Comparison of ENCODE assay signal across 9 cellular contexts in genomic region chr1:205456868-205457724, GRCh38. TPM values are rescaled to one million over a fixed set of nuclear protein-coding genes. Genes with fewer than 3 reads are reported as not detected.
DNase-seq lines count a peak whose midpoint lies in the region; ATAC-seq and TF ChIP-seq lines count a peak whose summit lies in the region.
"Had no signal": no experiment of that assay in that cellular context is flagged by ENCODE, and none has a peak within 500 bp of the region (broad histone marks: within the 10 kb centered on the region; RNA-seq: fewer than 3 reads in every experiment).

No MANE protein-coding gene starts in this region.

- H3K9me3 Mint-ChIP-seq in Calu3 (ENCODE audit: low read depth, unreplicated experiment) = no peaks in the 10 kb centered on the region
- no peaks in the 10 kb centered on the region for H3K9me3 Mint-ChIP-seq in activated naive CD8-positive, alpha-beta T cell treated with anti-CD3 and anti-CD28 coated beads for 36 hours
- H3K9me3 Mint-ChIP-seq in naive thymus-derived CD4-positive, alpha-beta T cell = peaks cover 0 to 2% (median 0%) of the 10 kb centered on the region in 11 donors

- H3K4me3 Mint-ChIP-seq in Calu3 (ENCODE audit: low read depth, unreplicated experiment) = peak overlapping the region; percentile 7
- H3K4me3 Mint-ChIP-seq in activated naive CD8-positive, alpha-beta T cell treated with anti-CD3 and anti-CD28 coated beads for 36 hours = no peak overlapping the region
- peak overlapping the region; percentile 26 to 88 (median 78) for H3K4me3 Mint-ChIP-seq in naive thymus-derived CD4-positive, alpha-beta T cell

- H3K27ac ChIP-seq in naive thymus-derived CD4-positive, alpha-beta T cell (ENCODE audit: low read depth, low read length) = no peak overlapping the region
- H3K27ac ChIP-seq in sigmoid colon = no peak overlapping the region
- H3K27ac ChIP-seq: SJSA1 had no signal

- WGBS in sigmoid colon, 2 donors = 2% methylated on average over 72 to 73 of the region's 74 CpGs

- no peak for TF ChIP-seq POLR2A in sigmoid colon (IDR thresholded peaks at IDR 0.05)

- no peak overlapping the region for H3K27ac Mint-ChIP-seq in Calu3 (ENCODE audit: unreplicated experiment)
- H3K27ac Mint-ChIP-seq in activated naive CD8-positive, alpha-beta T cell treated with anti-CD3 and anti-CD28 coated beads for 36 hours = no peak overlapping the region
- no peak overlapping the region for H3K27ac Mint-ChIP-seq in naive thymus-derived CD4-positive, alpha-beta T cell

- intact Hi-C loops in Calu3 (cut with micrococcal nuclease; ENCODE audit: unreplicated experiment) (no loop called here), sigmoid colon (cut with DNase I) (no loop called here)
- intact Hi-C loops in naive thymus-derived CD4-positive, alpha-beta T cell (cut with micrococcal nuclease) = no loop called here

- POLR2A ChIA-PET in naive thymus-derived CD4-positive, alpha-beta T cell (lab: Charles Lee) = interaction anchor here (0.6 kb wide), 1 partner anchor 35 kb away, joined by 3 read pairs; no protein-coding TSS in a partner anchor

- H3K4me3 ChIP-seq in naive thymus-derived CD4-positive, alpha-beta T cell (ENCODE audit: low read length) = peak overlapping the region; percentile 47
- H3K4me3 ChIP-seq in sigmoid colon = peak overlapping the region in 2 of 4 donors; percentile 12 to 26
- H3K4me3 ChIP-seq: SJSA1 had no signal

- H3K27me3 ChIP-seq in naive thymus-derived CD4-positive, alpha-beta T cell (ENCODE audit: control insufficient read depth in 2 of 2, insufficient read depth in 2 of 2, low read length in 2 of 2) = peaks cover 17 to 29% of the 10 kb centered on the region in 2 donors
- H3K27me3 ChIP-seq in sigmoid colon = peaks cover 50 to 84% (median 66%) of the 10 kb centered on the region in 3 donors

- no peak for TF ChIP-seq EP300 in sigmoid colon (IDR thresholded peaks at IDR 0.05)

- BruUV-seq in Calu3 (replicated peaks; lab: Mats Ljungman, UMichigan) = no TSS peak

- peaks cover 13% of the 10 kb centered on the region for H3K36me3 Mint-ChIP-seq in Calu3 (ENCODE audit: insufficient read depth, unreplicated experiment)
- no peaks in the 10 kb centered on the region for H3K36me3 Mint-ChIP-seq in activated naive CD8-positive, alpha-beta T cell treated with anti-CD3 and anti-CD28 coated beads for 36 hours
- H3K36me3 Mint-ChIP-seq in naive thymus-derived CD4-positive, alpha-beta T cell = peaks cover 0 to 3% (median 0%) of the 10 kb centered on the region in 5 donors

- H3K4me1 Mint-ChIP-seq in Calu3 (ENCODE audit: low read depth, unreplicated experiment) = peaks cover 17% of the 10 kb centered on the region
- H3K4me1 Mint-ChIP-seq in activated naive CD8-positive, alpha-beta T cell treated with anti-CD3 and anti-CD28 coated beads for 36 hours = peaks cover 7% of the 10 kb centered on the region
- peaks cover 6 to 20% (median 16%) of the 10 kb centered on the region in 7 donors for H3K4me1 Mint-ChIP-seq in naive thymus-derived CD4-positive, alpha-beta T cell

- peaks cover 81% of the 10 kb centered on the region for H3K27me3 Mint-ChIP-seq in Calu3 (ENCODE audit: unreplicated experiment)
- H3K27me3 Mint-ChIP-seq in activated naive CD8-positive, alpha-beta T cell treated with anti-CD3 and anti-CD28 coated beads for 36 hours = peaks cover 85% of the 10 kb centered on the region
- H3K27me3 Mint-ChIP-seq in naive thymus-derived CD4-positive, alpha-beta T cell = peaks cover 68 to 79% (median 75%) of the 10 kb centered on the region in 5 donors

- no peaks in the 10 kb centered on the region for H3K9me3 ChIP-seq in naive thymus-derived CD4-positive, alpha-beta T cell (ENCODE audit: control insufficient read depth in 2 of 3, low read length in 3 of 3)
- no peaks in the 10 kb centered on the region for H3K9me3 ChIP-seq in sigmoid colon
- H3K9me3 ChIP-seq: SJSA1 had no signal

- CTCF ChIA-PET in Calu3 (lab: Charles Lee) = interaction anchor here (1.0 to 2.2 kb wide), 6 partner anchors 13 to 28 kb away, joined by 3 to 12 read pairs (median 7); no protein-coding TSS in a partner anchor
- CTCF ChIA-PET in naive thymus-derived CD4-positive, alpha-beta T cell (lab: Charles Lee) = no interaction called here

- no peak for ATAC-seq in naive thymus-derived CD4-positive, alpha-beta T cell

- H3K36me3 ChIP-seq in naive thymus-derived CD4-positive, alpha-beta T cell (ENCODE audit: control insufficient read depth in 2 of 3, insufficient read depth in 3 of 3, low read length in 3 of 3) = no peaks in the 10 kb centered on the region
- no peaks in the 10 kb centered on the region for H3K36me3 ChIP-seq in sigmoid colon
- H3K36me3 ChIP-seq: SJSA1 had no signal

- no peak for TF ChIP-seq CTCF in Calu3 (IDR thresholded peaks at IDR 0.05; ENCODE audit: unreplicated experiment)
- no peak for TF ChIP-seq CTCF in sigmoid colon (IDR thresholded peaks at IDR 0.05)

- peaks cover 9 to 17% of the 10 kb centered on the region in 2 donors for H3K4me1 ChIP-seq in naive thymus-derived CD4-positive, alpha-beta T cell (ENCODE audit: control insufficient read depth in 2 of 2, insufficient read depth in 2 of 2, low read length in 2 of 2)
- H3K4me1 ChIP-seq in sigmoid colon = peaks cover 0 to 22% (median 20%) of the 10 kb centered on the region in 4 donors
- H3K4me1 ChIP-seq: SJSA1 had no signal

- DNase-seq in Calu3 = peak; percentile 43
- peak; percentile 54 for DNase-seq in NCI-H1436 treated with DMSO at 0.1 percent for 48 hours (lab: John Stamatoyannopoulos, UW)
- DNase-seq in activated naive CD8-positive, alpha-beta T cell treated with anti-CD3 and anti-CD28 coated beads for 36 hours = peak; percentile 24
- no peak for DNase-seq in naive thymus-derived CD4-positive, alpha-beta T cell
- no peak for DNase-seq in sigmoid colon
- no peak for DNase-seq in HK-2 (ENCODE audit: unreplicated experiment)
- DNase-seq in kidney glomerular epithelial cell (lab: John Stamatoyannopoulos, UW) = no peak
- DNase-seq in GM03348 (ENCODE audit: low spot score) = no peak

RNA-seq across cellular contexts. Expression of gene BLACAT1, which starts 1.3 kb away (rescaled TPM):
- total RNA-seq in Calu3 (2022) = 14.2 TPM in 2 replicates
- total RNA-seq in activated naive CD8-positive, alpha-beta T cell treated with anti-CD3 and anti-CD28 coated beads for 36 hours = under 1 TPM; 0.12 to 0.19 TPM
- under 1 TPM in 4 of 5 experiments, not detected in 1; 0.12 to 0.44 (median 0.31) TPM for total RNA-seq in naive thymus-derived CD4-positive, alpha-beta T cell
- polyA plus RNA-seq in naive thymus-derived CD4-positive, alpha-beta T cell = under 1 TPM in 1 of 2 donors, not detected in 1; 0.13 TPM
- under 1 TPM in 1 of 4 donors, not detected in 3; 0.36 TPM for total RNA-seq in sigmoid colon
- polyA plus RNA-seq in sigmoid colon = under 1 TPM in 1 of 3 donors, not detected in 2; 0.51 TPM
- total RNA-seq: SJSA1 had no signal

RNA-seq across cellular contexts. Expression of gene LEMD1, which starts 35.2 kb away (rescaled TPM):
- total RNA-seq in Calu3 (2022) = 15.3 and 17.2 TPM in 2 replicates
- total RNA-seq in activated naive CD8-positive, alpha-beta T cell treated with anti-CD3 and anti-CD28 coated beads for 36 hours = under 1 TPM in 1 of 2 experiments, not detected in 1; 0.78 TPM
- under 1 TPM in 1 of 5 experiments, not detected in 4; 0.97 TPM for total RNA-seq in naive thymus-derived CD4-positive, alpha-beta T cell
- not detected for polyA plus RNA-seq in naive thymus-derived CD4-positive, alpha-beta T cell
- total RNA-seq in sigmoid colon = not detected
- under 1 TPM in 1 of 3 donors, not detected in 2; 0.34 TPM for polyA plus RNA-seq in sigmoid colon
- total RNA-seq: SJSA1 had no signal

RNA-seq across cellular contexts. Expression of gene CDK18, which starts 47.4 kb away (rescaled TPM):
- total RNA-seq in Calu3 (2022) (42.1 and 44.0 TPM in 2 replicates), sigmoid colon (10 to 100 TPM in 2 of 4 donors, 1 to 10 TPM in 2; 6.7 to 14.3 (median 11.4) TPM)
- 1 to 10 TPM; 6.2 to 6.5 TPM for total RNA-seq in activated naive CD8-positive, alpha-beta T cell treated with anti-CD3 and anti-CD28 coated beads for 36 hours
- total RNA-seq in naive thymus-derived CD4-positive, alpha-beta T cell = 1 to 10 TPM in 4 of 5 experiments, under 1 TPM in 1; 0.85 to 3.6 (median 3.0) TPM
- polyA plus RNA-seq in naive thymus-derived CD4-positive, alpha-beta T cell = 1 to 10 TPM in 1 of 2 donors, under 1 TPM in 1; 0.20 to 1.8 TPM
- polyA plus RNA-seq in sigmoid colon = 10 to 100 TPM; 10.8 to 26.8 (median 14.3) TPM

Comparison
In these comparisons a context has a peak if more than half of its experiments do, and no peak if none do; other contexts are left out.
1. DNase-seq: peak in Calu3 (single experiment), NCI-H1436 treated with DMSO at 0.1 percent for 48 hours (single experiment) and activated naive CD8-positive, alpha-beta T cell treated with anti-CD3 and anti-CD28 coated beads for 36 hours (single experiment); none in naive thymus-derived CD4-positive, alpha-beta T cell (0 of 9), sigmoid colon (single experiment), HK-2 (single experiment), kidney glomerular epithelial cell (single experiment) and GM03348 (single experiment).
2. RNA of gene BLACAT1, which starts 1.3 kb away (total RNA-seq): 14.2 TPM in Calu3; 0.12 to 0.44 TPM in naive thymus-derived CD4-positive, alpha-beta T cell, 0.12 to 0.19 TPM in activated naive CD8-positive, alpha-beta T cell treated with anti-CD3 and anti-CD28 coated beads for 36 hours and 0.36 TPM in sigmoid colon; every median in the first group is over 10 times any median in the second.